In genomic region chr7:12369700-12370099, GRCh38 we compare ENCODE assay signal across 21 cellular contexts. TPM values are rescaled to one million over a fixed set of nuclear protein-coding genes. Genes with fewer than 3 reads are reported as not detected.
"Had no signal": no experiment of that assay in that cellular context is flagged by ENCODE, and none has a peak within 500 bp of the region (broad histone marks: within the 10 kb centered on the region; RNA-seq: fewer than 3 reads in every experiment).

No MANE protein-coding gene starts in this region.

- FAIRE-seq: colon, kidney, small intestine had no signal

- H3K27me3 Mint-ChIP-seq: dendritic cell treated with granulocyte-macrophage colony-stimulating factor and Interleukin-4, amounts not matched to agents 40 ng/mL and 50 ng/mL, for 4 days; effector memory CD8-positive, alpha-beta T cell had no signal

- H3K36me3 ChIP-seq: esophagus muscularis mucosa, gastroesophageal sphincter, stomach, thoracic aorta, transverse colon had no signal

- DNase-seq: cerebellar nuclear complex; effector memory CD8-positive, alpha-beta T cell; glutamatergic neuron; kidney; left colon; mammary epithelial cell; posterior cingulate gyrus; small intestine; stimulated activated CD4-positive, alpha-beta T cell treated with anti-CD3 and anti-CD28 coated beads, Interleukin-12 subunit alpha, Interleukin-12 subunit beta, amount 100 ng/mL, for 4 hours; stimulated activated naive CD4-positive, alpha-beta T cell; stomach; substantia nigra; transverse colon had no signal

- H3K27me3 ChIP-seq: esophagus muscularis mucosa, gastroesophageal sphincter, stomach, transverse colon had no signal

- H3K4me3 Mint-ChIP-seq: dendritic cell treated with granulocyte-macrophage colony-stimulating factor and Interleukin-4, amounts not matched to agents 40 ng/mL and 50 ng/mL, for 4 days; effector memory CD8-positive, alpha-beta T cell; mesothelial cell of epicardium had no signal

- H3K9me3 Mint-ChIP-seq: dendritic cell treated with granulocyte-macrophage colony-stimulating factor and Interleukin-4, amounts not matched to agents 40 ng/mL and 50 ng/mL, for 4 days; effector memory CD8-positive, alpha-beta T cell; mesothelial cell of epicardium had no signal

- H3K9me3 ChIP-seq: gastroesophageal sphincter, stomach, thoracic aorta, transverse colon had no signal

- H3K27ac Mint-ChIP-seq: dendritic cell treated with granulocyte-macrophage colony-stimulating factor and Interleukin-4, amounts not matched to agents 40 ng/mL and 50 ng/mL, for 4 days; effector memory CD8-positive, alpha-beta T cell; mesothelial cell of epicardium had no signal

- ATAC-seq: effector memory CD8-positive, alpha-beta T cell; gastroesophageal sphincter; left colon had no signal

- H3K4me3 ChIP-seq: esophagus muscularis mucosa, gastroesophageal sphincter, stomach, thoracic aorta, transverse colon had no signal

- H3K27ac ChIP-seq: epithelial cell of prostate, esophagus muscularis mucosa, gastroesophageal sphincter, stomach, thoracic aorta, transverse colon had no signal

- H3K4me1 ChIP-seq: esophagus muscularis mucosa, gastroesophageal sphincter, stomach, transverse colon had no signal

RNA-seq across cellular contexts. Expression of gene VWDE, which starts 34.0 kb away (rescaled TPM):
- total RNA-seq: esophagus muscularis mucosa, osteocyte had no signal
